9 cellular contexts compared by ENCODE assay signal in genomic region chr12:38771871-38772270, GRCh38.
DNase-seq lines count a peak whose midpoint lies in the region; ATAC-seq and TF ChIP-seq lines count a peak whose summit lies in the region.
"Had no signal": no experiment of that assay in that cellular context is flagged by ENCODE, and none has a peak within 500 bp of the region (broad histone marks: within the 10 kb centered on the region; RNA-seq: fewer than 3 reads in every experiment).

No MANE protein-coding gene starts in this region.

- no peaks in the 10 kb centered on the region for H3K9me2 ChIP-seq in hepatocyte (replicated peaks; ENCODE audit: insufficient read depth)

- H3K4me3 ChIP-seq in OCI-LY3 (ENCODE audit: low read length) (peak overlapping the region; percentile 59), hepatocyte (no peak overlapping the region)

- H3K4me1 ChIP-seq in OCI-LY3 (ENCODE audit: low read length), result peaks cover 9% of the 10 kb centered on the region
- no peaks in the 10 kb centered on the region for H3K4me1 ChIP-seq in hepatocyte (ENCODE audit: insufficient read depth)

- H3K36me3 ChIP-seq in OCI-LY3 (replicated peaks; ENCODE audit: low read depth, low read length) (no peaks in the 10 kb centered on the region), hepatocyte (replicated peaks; ENCODE audit: insufficient read depth, low read depth) (no peaks in the 10 kb centered on the region)

- intact Hi-C loops in natural killer cell (cut with micrococcal nuclease), result no loop called here

- 0 out of 2 replicates have a peak overlapping the region, but pooled peaks have one; percentile 22 for H3K9ac ChIP-seq in OCI-LY3 (ENCODE audit: low read length)

- no peaks in the 10 kb centered on the region for H4K20me1 ChIP-seq in OCI-LY3 (ENCODE audit: insufficient read depth, low read length)
- no peaks in the 10 kb centered on the region for H4K20me1 ChIP-seq in hepatocyte (ENCODE audit: insufficient read depth, poor library complexity, severe bottlenecking)

- H3K36me3 Mint-ChIP-seq in natural killer cell, result no peaks in the 10 kb centered on the region

- H3K4me2 ChIP-seq in OCI-LY3 (ENCODE audit: low read length), result peak overlapping the region; percentile 63
- H3K4me2 ChIP-seq in hepatocyte, result no peak overlapping the region

- H3K27me3 Mint-ChIP-seq in natural killer cell (ENCODE audit: low read depth in 2 of 2), result no peaks in the 10 kb centered on the region

- H3K27me3 ChIP-seq in OCI-LY3 (ENCODE audit: low read depth, low read length) (no peaks in the 10 kb centered on the region), hepatocyte (no peaks in the 10 kb centered on the region)

- no peak overlapping the region for H3K27ac ChIP-seq in OCI-LY3 (ENCODE audit: low read length)
- H3K27ac ChIP-seq in hepatocyte, result no peak overlapping the region

- TF ChIP-seq CTCF in OCI-LY3 (IDR thresholded peaks at IDR 0.05; ENCODE audit: low read depth, low read length) (no peak), natural killer cell (IDR thresholded peaks at IDR 0.05) (no peak), hepatocyte (IDR thresholded peaks at IDR 0.05; ENCODE audit: poor library complexity) (no peak)

- H3K4me3 Mint-ChIP-seq in natural killer cell, result peak overlapping the region; percentile 65

- H3K9me3 ChIP-seq in OCI-LY3 (ENCODE audit: insufficient read depth, low read length) (no peaks in the 10 kb centered on the region), hepatocyte (ENCODE audit: low read depth) (no peaks in the 10 kb centered on the region)

- H2AFZ ChIP-seq in OCI-LY3 (ENCODE audit: low read depth, low read length) (peak overlapping the region; percentile 92), hepatocyte (no peak overlapping the region)

- no peak for DNase-seq in natural killer cell
- DNase-seq in hepatocyte (ENCODE audit: low spot score), result no peak
- no peak for DNase-seq in SHP77 treated with DMSO at 0.1 percent for 48 hours (lab: John Stamatoyannopoulos, UW)
- no peak for DNase-seq in SIG-M5 (lab: John Stamatoyannopoulos, UW)
- DNase-seq: right cardiac atrium had no signal

- H3K27ac Mint-ChIP-seq in natural killer cell, result peak overlapping the region; percentile 36 to 86

- WGBS in hepatocyte (ENCODE audit: low lambda C conversion rate, missing lambda C conversion rate), result 91% methylated on average over 1 of the region's 1 CpG

- peaks cover 16 to 22% of the 10 kb centered on the region in 2 donors for H3K4me1 Mint-ChIP-seq in natural killer cell

- H3K9me3 Mint-ChIP-seq in natural killer cell, result no peaks in the 10 kb centered on the region

- ATAC-seq in GM18867 (IDR thresholded peaks at IDR 0.05; ENCODE audit: unreplicated experiment) (peak; percentile 79), HG02678 (IDR thresholded peaks at IDR 0.05; ENCODE audit: unreplicated experiment) (peak; percentile 78), natural killer cell (peak; percentile 76 to 95 (median 91)), esophagus mucosa (no peak)

- H3K79me2 ChIP-seq in OCI-LY3 (ENCODE audit: low read length), result no peaks in the 10 kb centered on the region
- no peaks in the 10 kb centered on the region for H3K79me2 ChIP-seq in hepatocyte
